In genomic region chr1:205287723-205288122, GRCh38 we compare ENCODE assay signal across 12 cellular contexts. TPM values are rescaled to one million over a fixed set of nuclear protein-coding genes. Genes with fewer than 3 reads are reported as not detected.
DNase-seq lines count a peak whose midpoint lies in the region; ATAC-seq and TF ChIP-seq lines count a peak whose summit lies in the region.
"Had no signal": no experiment of that assay in that cellular context is flagged by ENCODE, and none has a peak within 500 bp of the region (broad histone marks: within the 10 kb centered on the region; RNA-seq: fewer than 3 reads in every experiment).

No MANE protein-coding gene starts in this region.

- H2AFZ ChIP-seq in Loucy (ENCODE audit: low read length), result no peak overlapping the region
- no peak overlapping the region for H2AFZ ChIP-seq in neural progenitor cell (replicated peaks)

- H3K9me3 Mint-ChIP-seq in brain, result peaks cover 0 to 7% (median 0%) of the 10 kb centered on the region in 5 experiments
- H3K9me3 Mint-ChIP-seq in neural progenitor cell, result no peaks in the 10 kb centered on the region

- peaks cover 48% of the 10 kb centered on the region for H3K4me1 Mint-ChIP-seq in brain
- peaks cover 65% of the 10 kb centered on the region for H3K4me1 Mint-ChIP-seq in neural progenitor cell

- H3K4me3 Mint-ChIP-seq in brain (no peak overlapping the region), neural progenitor cell (peak overlapping the region; percentile 11)

- H3K79me2 ChIP-seq in DOHH2 (ENCODE audit: control insufficient read depth, low read length) (no peaks in the 10 kb centered on the region; the same call in 1 of the 2 replicates), Loucy (ENCODE audit: insufficient read depth, low read length) (no peaks in the 10 kb centered on the region), neural progenitor cell (ENCODE audit: low read depth) (no peaks in the 10 kb centered on the region)

- H3K4me1 ChIP-seq in DOHH2 (ENCODE audit: control insufficient read depth, low read length) (peaks cover 84% of the 10 kb centered on the region), Loucy (ENCODE audit: insufficient read depth, low read length, poor library complexity, severe bottlenecking) (peaks cover 43% of the 10 kb centered on the region), neural progenitor cell (peaks cover 46% of the 10 kb centered on the region)

- TF ChIP-seq CTCF in DOHH2 (IDR thresholded peaks at IDR 0.05; ENCODE audit: low read depth, low read length, poor library complexity, severe bottlenecking) (no peak), Loucy (conservative IDR thresholded peaks at IDR 0.05; ENCODE audit: low read length) (no peak), brain (conservative IDR thresholded peaks at IDR 0.05) (no peak), neural progenitor cell (IDR thresholded peaks at IDR 0.05) (no peak)

- DNase-seq in neural progenitor cell (ENCODE audit: low spot score), result no peak
- DNase-seq in activated effector memory CD4-positive, alpha-beta T cell treated with anti-CD3 and anti-CD28 coated beads, Interleukin-2, amount 50 U/mL, for 16 hours, result no peak
- no peak for DNase-seq in NCI-H748 treated with DMSO at 0.1 percent for 48 hours (lab: John Stamatoyannopoulos, UW)
- DNase-seq in occipital lobe (lab: John Stamatoyannopoulos, UW), result no peak
- DNase-seq: DMS79 treated with DMSO at 0.1 percent for 48 hours, NCI-H1930, ovary had no signal

- H3K36me3 Mint-ChIP-seq in brain, result no peaks in the 10 kb centered on the region
- H3K36me3 Mint-ChIP-seq in neural progenitor cell, result no peaks in the 10 kb centered on the region

- peak overlapping the region; percentile 87 for H3K4me2 ChIP-seq in DOHH2 (ENCODE audit: low read length)
- H3K4me2 ChIP-seq in Loucy (ENCODE audit: low read depth, low read length, poor library complexity, severe bottlenecking), result peak overlapping the region; percentile 87
- no peak overlapping the region for H3K4me2 ChIP-seq in neural progenitor cell

- H3K36me3 ChIP-seq in DOHH2 (ENCODE audit: control insufficient read depth, low read length) (peaks cover 9% of the 10 kb centered on the region), Loucy (ENCODE audit: insufficient read depth, low read length) (no peaks in the 10 kb centered on the region), neural progenitor cell (no peaks in the 10 kb centered on the region)
- H3K36me3 ChIP-seq: HAP-1, ovary had no signal

- H3K9me3 ChIP-seq in DOHH2 (ENCODE audit: control insufficient read depth, insufficient read depth, low read length) (no peaks in the 10 kb centered on the region), Loucy (ENCODE audit: insufficient read depth, low read depth, low read length) (no peaks in the 10 kb centered on the region), neural progenitor cell (ENCODE audit: low read depth) (no peaks in the 10 kb centered on the region)
- H3K9me3 ChIP-seq: HAP-1, ovary had no signal

- H3K4me3 ChIP-seq in DOHH2 (ENCODE audit: low read length) (peak overlapping the region; percentile 65), Loucy (ENCODE audit: low read length, poor library complexity, severe bottlenecking) (peak overlapping the region; percentile 55), neural progenitor cell (no peak overlapping the region)
- H3K4me3 ChIP-seq: HAP-1, ovary had no signal

- H3K27ac Mint-ChIP-seq in brain (peak overlapping the region in 3 of 5 experiments; percentile 14 to 94 (median 33)), neural progenitor cell (peak overlapping the region; percentile 93)

- peaks cover 28% of the 10 kb centered on the region for H3F3A ChIP-seq in DOHH2 (ENCODE audit: control insufficient read depth, insufficient read depth)
- peaks cover 2% of the 10 kb centered on the region; the same call in 1 of the 2 replicates for H3F3A ChIP-seq in Loucy (ENCODE audit: low read depth)
- H3F3A ChIP-seq in neural progenitor cell (ENCODE audit: low read depth), result peaks cover 37% of the 10 kb centered on the region

- no peaks in the 10 kb centered on the region for H3K27me3 ChIP-seq in DOHH2 (ENCODE audit: control insufficient read depth, low read length)
- H3K27me3 ChIP-seq in Loucy (ENCODE audit: insufficient read depth, low read length, poor library complexity, severe bottlenecking), result no peaks in the 10 kb centered on the region
- H3K27me3 ChIP-seq in neural progenitor cell, result no peaks in the 10 kb centered on the region
- H3K27me3 ChIP-seq: ovary had no signal

- ATAC-seq in HG03521 (IDR thresholded peaks at IDR 0.05; ENCODE audit: unreplicated experiment), result no peak

- H3K27me3 Mint-ChIP-seq in brain (no peaks in the 10 kb centered on the region), neural progenitor cell (ENCODE audit: insufficient read depth, low read depth) (peaks cover 4% of the 10 kb centered on the region)

- H3K9ac ChIP-seq in Loucy (ENCODE audit: low read depth, low read length, poor library complexity, severe bottlenecking) (peak overlapping the region; percentile 15), neural progenitor cell (no peak overlapping the region)

- H3K27ac ChIP-seq in DOHH2 (ENCODE audit: low read depth, low read length) (peak overlapping the region; percentile 99), neural progenitor cell (no peak overlapping the region)
- H3K27ac ChIP-seq: ovary had no signal

- H4K20me1 ChIP-seq in DOHH2 (ENCODE audit: control insufficient read depth, insufficient read depth, low read depth, low read length) (no peaks in the 10 kb centered on the region), Loucy (ENCODE audit: insufficient read depth, low read length, poor library complexity, severe bottlenecking) (no peaks in the 10 kb centered on the region), neural progenitor cell (ENCODE audit: low read depth) (no peaks in the 10 kb centered on the region)

- H3K9me2 ChIP-seq in DOHH2 (replicated peaks; ENCODE audit: control insufficient read depth, low read length) (no peaks in the 10 kb centered on the region), Loucy (replicated peaks; ENCODE audit: low read depth, low read length) (no peaks in the 10 kb centered on the region)

RNA-seq across cellular contexts. Expression of gene NUAK2, which starts 33.8 kb away (rescaled TPM):
- 14.4 TPM for polyA plus RNA-seq in brain (ENCODE audit: insufficient read depth, low read depth, low replicate concordance)
- total RNA-seq in neural progenitor cell (ENCODE audit: low replicate concordance), result 29.4 and 56.2 TPM in 2 replicates
- 1.1 TPM for total RNA-seq in occipital lobe

RNA-seq across cellular contexts. Expression of gene TMCC2, which starts 60.0 kb away (rescaled TPM):
- polyA plus RNA-seq in brain (ENCODE audit: insufficient read depth, low read depth, low replicate concordance), result 106 TPM
- 7.1 and 12.1 TPM in 2 replicates for total RNA-seq in neural progenitor cell (ENCODE audit: low replicate concordance)
- total RNA-seq in occipital lobe, result 45.9 TPM

Comparison
In these comparisons a context has a peak if more than half of its experiments do, and no peak if none do; other contexts are left out.
1. RNA of gene NUAK2, which starts 33.8 kb away (total RNA-seq): 29.4 to 56.2 TPM in neural progenitor cell; 1.1 TPM in occipital lobe (single experiment); every median in the first group is over 10 times any median in the second.